Comparison of ENCODE assay signal across 8 cellular contexts in the genomic region with DNA sequence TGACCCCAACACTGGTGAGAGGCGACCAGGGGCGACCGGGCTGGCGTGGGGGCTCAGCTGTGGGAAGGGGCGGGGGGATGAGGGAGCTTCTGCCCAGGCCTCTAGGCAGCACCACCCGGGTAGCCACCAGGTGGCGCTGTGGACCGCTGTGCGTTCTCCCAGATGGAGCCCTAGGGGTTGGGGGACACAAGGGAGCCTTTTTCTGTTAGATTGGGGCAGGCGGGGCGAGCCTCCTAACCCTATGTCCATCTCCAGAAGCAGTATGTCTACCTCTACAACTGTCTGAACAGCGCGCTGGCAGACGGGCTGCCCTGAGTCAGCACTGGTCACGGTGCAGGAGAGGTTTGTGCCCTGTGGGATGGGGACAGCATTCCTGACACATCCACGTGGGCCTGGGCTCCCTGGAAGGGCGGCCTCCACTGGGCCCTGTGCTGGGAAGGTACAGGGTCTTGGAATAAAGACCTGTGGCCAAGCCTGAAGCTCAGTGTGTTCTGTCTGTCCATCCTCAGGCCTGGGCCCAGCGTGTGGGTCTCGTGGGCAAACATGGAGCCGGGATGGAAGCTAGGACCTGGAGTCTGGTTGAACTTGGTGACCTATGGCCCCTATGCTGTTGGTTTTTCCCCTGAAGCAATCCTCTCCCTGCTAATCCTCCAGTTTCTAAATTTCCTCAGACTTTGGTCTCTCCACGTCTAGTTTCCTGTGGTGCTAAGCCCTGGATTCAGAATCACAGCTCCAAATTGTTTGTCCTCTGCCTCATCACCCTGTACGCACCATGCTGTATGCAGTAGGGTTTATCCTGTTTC. TPM values are rescaled to one million over a fixed set of nuclear protein-coding genes. Genes with fewer than 3 reads are reported as not detected.
DNase-seq lines count a peak whose midpoint lies in the region; ATAC-seq and TF ChIP-seq lines count a peak whose summit lies in the region.

No MANE protein-coding gene starts in this region.

- TF ChIP-seq CTCF in GM10266 (IDR thresholded peaks at IDR 0.05; ENCODE audit: control insufficient read depth, insufficient read depth, low read depth, missing control alignments): peak; percentile 77
- peak; percentile 91 for TF ChIP-seq CTCF in KMS-11 (conservative IDR thresholded peaks at IDR 0.05; ENCODE audit: low read depth, low read length)
- peak; percentile 37 to 95 (median 77) for TF ChIP-seq CTCF in spleen (IDR thresholded peaks at IDR 0.05 in 8 of 11, conservative IDR thresholded peaks at IDR 0.05 in 3 of 11)

- H3K4me3 ChIP-seq in KMS-11 (IDR thresholded peaks at IDR 0.05; ENCODE audit: insufficient read depth, low read depth, low read length): no peak overlapping the region
- H3K4me3 ChIP-seq in spleen: no peak overlapping the region

- peak; percentile 53 for DNase-seq in GM10266 (ENCODE audit: extremely low spot score)
- DNase-seq in T-helper 9 cell: peak; percentile 79
- DNase-seq in anterior cingulate cortex (lab: John Stamatoyannopoulos, UW): peak in 45 of 58 donors; percentile 5 to 82 (median 41)
- peak; percentile 7 to 29 for DNase-seq in hippocampal formation (lab: John Stamatoyannopoulos, UW)
- DNase-seq in spleen: peak; percentile 93

- H3K4me1 ChIP-seq in KMS-11 (ENCODE audit: low read depth, poor library complexity, severe bottlenecking) (peaks cover 7% of the 10 kb centered on the region), spleen (peaks cover 10 to 36% (median 29%) of the 10 kb centered on the region in 6 donors)

- H2AFZ ChIP-seq in KMS-11 (ENCODE audit: low read depth): peak overlapping the region; percentile 78

- no peaks in the 10 kb centered on the region for H3K9me3 ChIP-seq in spleen

- no peak overlapping the region for H3K9ac ChIP-seq in KMS-11

- no peak overlapping the region for H3K4me2 ChIP-seq in KMS-11

- peaks cover 10% of the 10 kb centered on the region; the same call in 1 of the 2 replicates for H3K27me3 ChIP-seq in KMS-11 (ENCODE audit: insufficient read depth, low read depth)
- peaks cover 0 to 76% (median 20%) of the 10 kb centered on the region in 7 donors for H3K27me3 ChIP-seq in spleen (replicated peaks in 1 of 7)

- no peaks in the 10 kb centered on the region for H3K36me3 ChIP-seq in KMS-11 (ENCODE audit: insufficient read depth)
- H3K36me3 ChIP-seq in spleen: no peaks in the 10 kb centered on the region

- ATAC-seq in HG03571 (IDR thresholded peaks at IDR 0.05; ENCODE audit: unreplicated experiment) (no peak), HG02870 (IDR thresholded peaks at IDR 0.05; ENCODE audit: unreplicated experiment) (no peak)

- H3K27ac ChIP-seq in KMS-11 (no peak overlapping the region), spleen (no peak overlapping the region)

- no peaks in the 10 kb centered on the region for H3K79me2 ChIP-seq in KMS-11 (ENCODE audit: insufficient read depth, low read depth)

- no peaks in the 10 kb centered on the region for H4K20me1 ChIP-seq in KMS-11 (ENCODE audit: insufficient read depth)

- intact Hi-C loops in spleen (cut with DNase I; ENCODE audit: low total_unique reads): loop anchor here (10.0 kb wide), 3 partner anchors 146 to 656 kb away; no protein-coding TSS in a partner anchor

- 31 to 59% (median 43%) methylated on average over 16 to 22 of the region's 22 CpGs for WGBS in spleen, 5 donors

- TF ChIP-seq POLR2A in spleen (IDR thresholded peaks at IDR 0.05): no peak

RNA-seq across cellular contexts. Expression of gene SPTLC1, which starts 23.1 kb away (rescaled TPM):
- total RNA-seq in spleen: 10 to 100 TPM; 46.9 to 75.1 (median 62.0) TPM
- polyA plus RNA-seq in spleen: 10 to 100 TPM; 15.9 to 21.0 (median 16.6) TPM

Comparison
In these comparisons a context has a peak if more than half of its experiments do, and no peak if none do; other contexts are left out.
1. DNase-seq: peak in every context shown above with its lines; median percentile 93 in spleen; 79 in T-helper 9 cell; 53 in GM10266; 41 in anterior cingulate cortex; 18 in hippocampal formation.